In the genomic region with DNA sequence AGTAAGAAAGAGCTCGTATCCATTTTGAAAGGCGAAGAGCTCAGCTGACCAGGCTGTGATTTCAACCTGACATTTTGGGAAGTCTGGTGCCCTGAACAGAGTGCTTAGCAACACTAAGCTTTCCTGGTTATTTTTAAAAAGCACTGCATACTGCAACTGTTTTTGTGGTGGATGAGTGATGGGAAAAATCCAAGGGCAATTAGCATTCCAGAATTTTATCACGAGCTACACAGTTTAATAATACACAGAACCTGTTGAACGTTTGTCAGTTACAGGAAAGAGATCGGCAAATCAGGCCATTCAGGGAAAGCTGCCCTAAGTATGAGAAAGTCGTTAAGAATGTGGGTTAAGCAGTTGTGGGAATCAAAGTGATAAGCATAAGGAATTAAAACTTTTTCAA, we compare ENCODE assay signal across 10 cellular contexts. TPM values are rescaled to one million over a fixed set of nuclear protein-coding genes. Genes with fewer than 3 reads are reported as not detected.
DNase-seq lines count a peak whose midpoint lies in the region; ATAC-seq and TF ChIP-seq lines count a peak whose summit lies in the region.
"Had no signal": no experiment of that assay in that cellular context is flagged by ENCODE, and none has a peak within 500 bp of the region (broad histone marks: within the 10 kb centered on the region; RNA-seq: fewer than 3 reads in every experiment).

No MANE protein-coding gene starts in this region.

- H2AFZ ChIP-seq in smooth muscle cell (ENCODE audit: low read depth) (no peak overlapping the region), MM.1S (ENCODE audit: low read length) (no peak overlapping the region)

- no peaks in the 10 kb centered on the region for H3K9me3 Mint-ChIP-seq in naive thymus-derived CD8-positive, alpha-beta T cell

- H3K27me3 Mint-ChIP-seq in naive thymus-derived CD8-positive, alpha-beta T cell: no peaks in the 10 kb centered on the region

- H3K79me2 ChIP-seq in smooth muscle cell (ENCODE audit: low read depth) (no peaks in the 10 kb centered on the region), MM.1S (ENCODE audit: low read length) (no peaks in the 10 kb centered on the region)

- H3K27ac ChIP-seq in breast epithelium (peak overlapping the region; percentile 58 to 70), iPS-20b (ENCODE audit: low read length) (peak overlapping the region; percentile 48), smooth muscle cell (ENCODE audit: low read depth) (peak overlapping the region; percentile 81), MM.1S (ENCODE audit: low read length) (no peak overlapping the region)

- POLR2A ChIA-PET in naive thymus-derived CD8-positive, alpha-beta T cell (lab: Charles Lee): interaction anchor here (0.6 kb wide), 1 partner anchor 21 kb away, joined by 3 read pairs; no protein-coding TSS in a partner anchor

- peaks cover 5 to 82% (median 38%) of the 10 kb centered on the region in 3 donors for H3K36me3 Mint-ChIP-seq in naive thymus-derived CD8-positive, alpha-beta T cell

- no peaks in the 10 kb centered on the region for H4K20me1 ChIP-seq in smooth muscle cell (ENCODE audit: low read depth)
- H4K20me1 ChIP-seq in MM.1S (ENCODE audit: insufficient read depth, low read length): no peaks in the 10 kb centered on the region

- peaks cover 6% of the 10 kb centered on the region for H3K36me3 ChIP-seq in breast epithelium
- peaks cover 65% of the 10 kb centered on the region for H3K36me3 ChIP-seq in iPS-20b (ENCODE audit: insufficient read depth, low read depth, low read length)
- no peaks in the 10 kb centered on the region for H3K36me3 ChIP-seq in smooth muscle cell (ENCODE audit: low read depth)
- H3K36me3 ChIP-seq in MM.1S (replicated peaks; ENCODE audit: insufficient read depth, low read length): peaks cover 5% of the 10 kb centered on the region; the same call in 1 of the 2 replicates

- H3K4me1 ChIP-seq in breast epithelium: no peaks in the 10 kb centered on the region
- peaks cover 45% of the 10 kb centered on the region for H3K4me1 ChIP-seq in iPS-20b (ENCODE audit: insufficient read depth, low read length)
- peaks cover 18% of the 10 kb centered on the region for H3K4me1 ChIP-seq in smooth muscle cell (ENCODE audit: low read depth)
- H3K4me1 ChIP-seq in MM.1S (ENCODE audit: low read length): no peaks in the 10 kb centered on the region

- intact Hi-C loops in breast epithelium (cut with DNase I; ENCODE audit: low total_unique reads): no loop called here

- no peak for ATAC-seq in naive thymus-derived CD8-positive, alpha-beta T cell

- no peak overlapping the region for H3K4me3 Mint-ChIP-seq in naive thymus-derived CD8-positive, alpha-beta T cell

- H3K4me3 ChIP-seq in breast epithelium (no peak overlapping the region), iPS-20b (ENCODE audit: low read length) (no peak overlapping the region), smooth muscle cell (no peak overlapping the region), MM.1S (ENCODE audit: low read length) (no peak overlapping the region)

- H3K27me3 ChIP-seq in breast epithelium (no peaks in the 10 kb centered on the region), iPS-20b (ENCODE audit: insufficient read depth, low read length) (no peaks in the 10 kb centered on the region), smooth muscle cell (ENCODE audit: low read depth) (no peaks in the 10 kb centered on the region), MM.1S (replicated peaks; ENCODE audit: insufficient read depth, low read length) (no peaks in the 10 kb centered on the region)

- H3K4me2 ChIP-seq in smooth muscle cell (peak overlapping the region; percentile 58), MM.1S (ENCODE audit: low read depth, low read length) (no peak overlapping the region)

- TF ChIP-seq CTCF in breast epithelium (IDR thresholded peaks at IDR 0.05) (no peak), smooth muscle cell (IDR thresholded peaks at IDR 0.05; ENCODE audit: borderline replicate concordance, insufficient read depth, poor library complexity, severe bottlenecking) (no peak), MM.1S (IDR thresholded peaks at IDR 0.05; ENCODE audit: low read length) (no peak)

- H3K4me1 Mint-ChIP-seq in naive thymus-derived CD8-positive, alpha-beta T cell: peaks cover 0 to 2% (median 0%) of the 10 kb centered on the region in 4 donors

- no peak for TF ChIP-seq POLR2A in breast epithelium (IDR thresholded peaks at IDR 0.05)

- H3K9me3 ChIP-seq in breast epithelium (no peaks in the 10 kb centered on the region), iPS-20b (ENCODE audit: insufficient read depth, low read depth, low read length) (no peaks in the 10 kb centered on the region), smooth muscle cell (replicated peaks; ENCODE audit: low read depth) (no peaks in the 10 kb centered on the region), MM.1S (replicated peaks; ENCODE audit: insufficient read depth, low read length) (no peaks in the 10 kb centered on the region)

- peaks cover 16% of the 10 kb centered on the region for H3F3A ChIP-seq in smooth muscle cell (ENCODE audit: low read depth)
- no peaks in the 10 kb centered on the region for H3F3A ChIP-seq in MM.1S (ENCODE audit: insufficient read depth, low read length)

- H3K9ac ChIP-seq in iPS-20b (ENCODE audit: low read depth, low read length) (no peak overlapping the region), smooth muscle cell (ENCODE audit: low read depth) (peak overlapping the region; percentile 4), MM.1S (ENCODE audit: low read length) (no peak overlapping the region)

- WGBS in smooth muscle cell (ENCODE audit: low lambda C conversion rate): 30% methylated on average over 6 of the region's 6 CpGs

- no peak overlapping the region for H3K27ac Mint-ChIP-seq in naive thymus-derived CD8-positive, alpha-beta T cell

- no peaks in the 10 kb centered on the region for H3K9me2 ChIP-seq in MM.1S (replicated peaks; ENCODE audit: insufficient read depth, low read length)

- peak; percentile 58 for DNase-seq in GM03348 (ENCODE audit: low spot score)
- no peak for DNase-seq in breast epithelium (ENCODE audit: low spot score in 2 of 2)
- DNase-seq in smooth muscle cell (lab: John Stamatoyannopoulos, UW; ENCODE audit: unreplicated experiment): no peak
- no peak for DNase-seq in naive thymus-derived CD8-positive, alpha-beta T cell
- DNase-seq in SHP77 treated with DMSO at 0.1 percent for 48 hours (lab: John Stamatoyannopoulos, UW): no peak
- no peak for DNase-seq in MM.1S
- no peak for DNase-seq in DMS114 treated with DMSO at 0.1 percent for 48 hours (lab: John Stamatoyannopoulos, UW; ENCODE audit: unreplicated experiment)
- DNase-seq: NCI-H1105, T1000 had no signal

RNA-seq across cellular contexts. Expression of a gene that starts 25.9 kb away (rescaled TPM):
- 10 to 100 TPM; 25.1 to 58.0 (median 54.4) TPM for total RNA-seq in breast epithelium
- 32.1 and 40.3 TPM in 2 replicates for total RNA-seq in smooth muscle cell
- polyA plus RNA-seq in smooth muscle cell: 32.3 and 38.8 TPM in 2 replicates
- 10 to 100 TPM; 42.1 to 43.1 TPM for total RNA-seq in naive thymus-derived CD8-positive, alpha-beta T cell
- polyA plus RNA-seq in naive thymus-derived CD8-positive, alpha-beta T cell: 10 to 100 TPM; 20.0 to 20.2 (median 20.1) TPM
